1 cellular context compared by ENCODE assay signal in the genomic region with DNA sequence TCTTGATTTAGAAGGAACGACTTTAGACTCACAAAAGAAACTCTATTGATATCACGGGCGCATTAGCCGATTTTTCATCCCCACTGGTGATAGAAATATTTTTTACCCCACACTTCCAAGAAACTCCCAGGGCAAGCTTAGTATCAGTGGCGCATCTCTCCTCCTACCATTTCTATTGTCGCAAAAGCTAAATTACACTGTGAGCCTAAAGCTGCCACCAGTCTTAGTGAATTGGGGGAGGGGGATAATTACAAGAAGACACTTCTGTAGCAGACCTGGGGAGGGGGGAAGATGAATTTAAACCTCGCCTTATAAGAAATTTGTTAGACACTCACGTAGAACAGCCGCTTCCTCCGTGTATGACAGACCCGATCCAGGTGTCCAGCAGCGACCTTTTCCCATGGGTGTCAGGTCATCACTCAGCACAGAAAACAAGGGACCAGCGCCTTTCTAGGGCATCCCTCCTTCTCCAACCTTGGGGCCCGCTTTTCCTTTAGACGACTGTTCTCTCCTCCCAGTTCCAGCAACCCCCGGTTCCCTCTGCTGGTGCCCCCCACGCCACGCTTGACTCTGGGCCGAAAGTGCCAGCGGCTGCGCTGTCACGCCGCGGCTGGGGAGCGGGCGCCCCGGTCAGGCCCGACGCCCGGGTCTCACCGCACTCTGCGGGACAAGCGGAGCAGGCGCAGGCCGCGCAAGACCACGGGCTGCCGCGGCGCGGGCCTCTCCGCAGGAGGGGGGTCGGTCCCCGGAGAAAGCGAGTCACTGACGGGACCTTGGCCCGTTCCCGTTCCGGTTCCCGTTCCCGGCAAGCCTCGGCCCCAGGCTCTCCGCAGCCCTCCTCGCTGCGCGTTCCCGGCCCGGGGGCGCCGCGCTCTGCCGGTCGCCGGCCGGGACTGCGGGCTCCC.
TF ChIP-seq lines count a peak whose summit lies in the region.

No MANE protein-coding gene starts in this region.

TF ChIP-seq in GM12891, 5 proteins besides CTCF, POLR2A, EP300 and RAD21:
- no peak for TF ChIP-seq TAF1 (IDR thresholded peaks at IDR 0.05; ENCODE audit: low read depth, low read length)
- no peak for TF ChIP-seq POLR2AphosphoS5 (IDR thresholded peaks at IDR 0.05; ENCODE audit: low read depth, low read length)
- no peak for TF ChIP-seq SPI1 (IDR thresholded peaks at IDR 0.05; ENCODE audit: low read depth, low read length)
- no peak for TF ChIP-seq POU2F2 (IDR thresholded peaks at IDR 0.05; ENCODE audit: low read depth, low read length)
- TF ChIP-seq PAX5 (IDR thresholded peaks at IDR 0.05; ENCODE audit: insufficient read depth, low read length, severe bottlenecking) = no peak
